In genomic region chr20:59954718-59955117, GRCh38 we compare ENCODE assay signal across 1 cellular context.
TF ChIP-seq lines count a peak whose summit lies in the region.

No MANE protein-coding gene starts in this region.

TF ChIP-seq in HepG2, 621 proteins besides CTCF, POLR2A, EP300 and RAD21:
- TF ChIP-seq, protein P1, sequence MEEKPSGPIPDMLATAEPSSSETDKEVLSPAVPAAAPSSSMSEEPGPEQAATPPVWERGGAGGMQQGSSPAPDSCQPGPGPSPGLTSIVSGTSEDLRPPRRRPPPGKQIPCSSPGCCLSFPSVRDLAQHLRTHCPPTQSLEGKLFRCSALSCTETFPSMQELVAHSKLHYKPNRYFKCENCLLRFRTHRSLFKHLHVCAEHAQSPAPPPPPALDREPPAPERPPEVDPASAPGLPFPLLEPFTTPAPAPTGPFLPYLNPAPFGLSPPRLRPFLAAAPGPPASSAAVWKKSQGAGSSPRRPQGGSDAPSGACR (CRISPR knock-in tag; IDR thresholded peaks at IDR 0.05) = no peak
- TF ChIP-seq ZNF451 (CRISPR knock-in tag; IDR thresholded peaks at IDR 0.05) = no peak
- no peak for TF ChIP-seq SCMH1 (CRISPR knock-in tag; IDR thresholded peaks at IDR 0.05; ENCODE audit: borderline replicate concordance)
- no peak for TF ChIP-seq FOXA3 (CRISPR knock-in tag; IDR thresholded peaks at IDR 0.05)
- TF ChIP-seq TARDBP (CRISPR knock-in tag; IDR thresholded peaks at IDR 0.05) = no peak
- no peak for TF ChIP-seq ZFAT (CRISPR knock-in tag; conservative IDR thresholded peaks at IDR 0.05)
- no peak for TF ChIP-seq ZNF577 (CRISPR knock-in tag; IDR thresholded peaks at IDR 0.05; ENCODE audit: borderline replicate concordance, low read depth)
- no peak for TF ChIP-seq YEATS2 (CRISPR knock-in tag; IDR thresholded peaks at IDR 0.05; ENCODE audit: borderline replicate concordance)
- TF ChIP-seq ZGPAT (CRISPR knock-in tag; IDR thresholded peaks at IDR 0.05) = no peak
- no peak for TF ChIP-seq ZBTB7B (CRISPR knock-in tag; IDR thresholded peaks at IDR 0.05)
- TF ChIP-seq, protein P2, sequence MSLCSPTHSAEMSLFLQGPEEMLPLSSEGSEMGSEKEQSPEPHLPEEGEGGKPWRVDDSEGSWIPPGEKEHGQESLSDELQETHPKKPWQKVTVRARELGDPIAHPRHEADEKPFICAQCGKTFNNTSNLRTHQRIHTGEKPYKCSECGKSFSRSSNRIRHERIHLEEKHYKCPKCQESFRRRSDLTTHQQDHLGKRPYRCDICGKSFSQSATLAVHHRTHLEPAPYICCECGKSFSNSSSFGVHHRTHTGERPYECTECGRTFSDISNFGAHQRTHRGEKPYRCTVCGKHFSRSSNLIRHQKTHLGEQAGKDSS (CRISPR knock-in tag; IDR thresholded peaks at IDR 0.05; ENCODE audit: borderline replicate concordance, low read depth) = no peak
